ENCODE assay signal across 8 cellular contexts in genomic region chr1:185157599-185158469, GRCh38. TPM values are rescaled to one million over a fixed set of nuclear protein-coding genes. Genes with fewer than 3 reads are reported as not detected.
DNase-seq lines count a peak whose midpoint lies in the region; ATAC-seq and TF ChIP-seq lines count a peak whose summit lies in the region.

No MANE protein-coding gene starts in this region.

- intact Hi-C loops in esophagus muscularis mucosa (cut with DNase I): loop anchor here (10.0 kb wide), 1 partner anchor 157 kb away; the partner anchor contains the start of gene IVNS1ABP

- H3K36me3 ChIP-seq in esophagus muscularis mucosa: peaks cover under 1 to 19% (median 10%) of the 10 kb centered on the region in 4 donors

- H3K27me3 Mint-ChIP-seq in T-helper 17 cell: no peaks in the 10 kb centered on the region
- H3K27me3 Mint-ChIP-seq in osteocyte (ENCODE audit: unreplicated experiment): no peaks in the 10 kb centered on the region

- peak overlapping the region; percentile 97 for H3K27ac Mint-ChIP-seq in T-helper 17 cell
- H3K27ac Mint-ChIP-seq in osteocyte (ENCODE audit: unreplicated experiment): peak overlapping the region; percentile 99

- TF ChIP-seq CTCF in esophagus muscularis mucosa (IDR thresholded peaks at IDR 0.05) (no peak), osteocyte (IDR thresholded peaks at IDR 0.05) (no peak)

- peak overlapping the region; percentile 84 to 96 (median 88) for H3K4me3 ChIP-seq in esophagus muscularis mucosa

- DNase-seq in ACHN (peak; percentile 12), T-helper 17 cell (no peak), esophagus muscularis mucosa (ENCODE audit: extremely low spot score) (no peak), osteocyte (ENCODE audit: extremely low spot score, unreplicated experiment) (no peak), epidermal melanocyte (ENCODE audit: insufficient read length, low spot score) (no peak)

- in situ Hi-C loops in ACHN (cut with HindIII; ENCODE audit: low pct_ligation_motif_present, low pct_unique_long_range_greater_than_20kb, low sequenced_read_pairs): loop anchor here (25.0 kb wide), 1 partner anchor 346 kb away; no protein-coding TSS in a partner anchor

- H3K9me3 ChIP-seq in T-helper 17 cell (ENCODE audit: control insufficient read depth, low read length, poor library complexity, severe bottlenecking) (no peaks in the 10 kb centered on the region), esophagus muscularis mucosa (no peaks in the 10 kb centered on the region)

- TF ChIP-seq POLR2A in GM18505 (IDR thresholded peaks at IDR 0.05; ENCODE audit: borderline replicate concordance, extremely low read depth, insufficient read depth, insufficient read length) (peak; percentile 42), esophagus muscularis mucosa (IDR thresholded peaks at IDR 0.05; ENCODE audit: low read depth) (no peak)

- H3K4me1 ChIP-seq in esophagus muscularis mucosa: peaks cover 26 to 48% (median 36%) of the 10 kb centered on the region in 4 donors

- no peak for TF ChIP-seq EP300 in esophagus muscularis mucosa (IDR thresholded peaks at IDR 0.05)

- peaks cover 40% of the 10 kb centered on the region for H3K4me1 Mint-ChIP-seq in T-helper 17 cell
- peaks cover 32% of the 10 kb centered on the region for H3K4me1 Mint-ChIP-seq in osteocyte (ENCODE audit: unreplicated experiment)

- ATAC-seq in GM18505 (IDR thresholded peaks at IDR 0.05; ENCODE audit: unreplicated experiment) (no peak), T-helper 17 cell (no peak), GM21576 (IDR thresholded peaks at IDR 0.05; ENCODE audit: unreplicated experiment) (no peak), GM21528 (IDR thresholded peaks at IDR 0.05; ENCODE audit: low FRiP score, unreplicated experiment) (no peak)

- H3K27me3 ChIP-seq in esophagus muscularis mucosa: no peaks in the 10 kb centered on the region

- 1% methylated on average over 20 of the region's 20 CpGs for WGBS in esophagus muscularis mucosa

- H3K9me3 Mint-ChIP-seq in osteocyte (ENCODE audit: unreplicated experiment): no peaks in the 10 kb centered on the region

- H3K4me3 Mint-ChIP-seq in T-helper 17 cell (peak overlapping the region; percentile 98), osteocyte (ENCODE audit: unreplicated experiment) (peak overlapping the region; percentile 97)

- peak overlapping the region; percentile 97 to 99 (median 98) for H3K27ac ChIP-seq in esophagus muscularis mucosa (replicated peaks in 1 of 4)

- H3K36me3 Mint-ChIP-seq in T-helper 17 cell (ENCODE audit: low read depth) (peaks cover 7% of the 10 kb centered on the region), osteocyte (ENCODE audit: unreplicated experiment) (peaks cover 12% of the 10 kb centered on the region)

RNA-seq across cellular contexts. Expression of gene SWT1, which starts 0.9 kb away (rescaled TPM):
- total RNA-seq in T-helper 17 cell (1 to 10 TPM; 6.6 to 7.5 TPM), esophagus muscularis mucosa (1 to 10 TPM; 5.8 to 9.6 (median 6.3) TPM), osteocyte (7.6 and 8.3 TPM in 2 replicates)

RNA-seq across cellular contexts. Expression of gene TRMT1L, which starts 1.1 kb away (rescaled TPM):
- total RNA-seq in T-helper 17 cell (1 to 10 TPM; 5.8 to 9.6 TPM), esophagus muscularis mucosa (10 to 100 TPM; 11.9 to 16.6 (median 15.3) TPM), osteocyte (14.1 and 16.9 TPM in 2 replicates)
